ENCODE assay signal across 1 cellular context in the genomic region with DNA sequence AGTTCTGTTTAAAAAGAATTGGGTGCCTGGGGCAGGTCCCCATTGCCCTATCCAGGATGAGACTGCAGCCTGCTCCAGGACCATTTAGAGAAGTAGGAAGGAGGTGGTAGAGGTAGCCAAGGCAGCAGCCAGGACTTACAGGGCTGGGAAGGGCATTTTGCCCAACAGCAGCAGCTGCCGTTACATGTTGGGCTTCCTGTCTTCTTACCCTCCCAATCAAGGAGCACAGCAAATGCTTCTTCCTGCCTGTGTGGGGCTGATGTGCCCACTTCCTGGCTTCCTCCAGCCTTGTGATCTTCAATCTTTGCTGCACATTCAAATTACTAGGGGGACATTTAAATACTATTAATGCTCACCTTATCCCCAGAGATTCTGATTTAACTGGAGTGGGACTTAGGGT.
TF ChIP-seq lines count a peak whose summit lies in the region.

No MANE protein-coding gene starts in this region.

TF ChIP-seq in GM12878, 131 proteins besides CTCF, POLR2A, EP300 and RAD21 (continued from another document):
- TF ChIP-seq SPI1 (IDR thresholded peaks at IDR 0.05; ENCODE audit: borderline replicate concordance, insufficient read depth, low read depth, low read length) (no peak), FOXK2 (IDR thresholded peaks at IDR 0.05) (no peak), E2F4 (IDR thresholded peaks at IDR 0.05; ENCODE audit: low read depth, low read length) (no peak), SMAD1 (IDR thresholded peaks at IDR 0.05; ENCODE audit: low read depth, partially characterized antibody) (no peak), ZNF217 (IDR thresholded peaks at IDR 0.05) (no peak)
TF ChIP-seq in GM12878: peak in this region for 0.
